Comparison of ENCODE assay signal across 8 cellular contexts in genomic region chrX:150982786-150983525, GRCh38. TPM values are rescaled to one million over a fixed set of nuclear protein-coding genes. Genes with fewer than 3 reads are reported as not detected.
DNase-seq lines count a peak whose midpoint lies in the region; ATAC-seq and TF ChIP-seq lines count a peak whose summit lies in the region.

Gene HMGB3 (plus strand): TSS chrX:150983335. CDS start chrX:150985600, 2,265 bp downstream.

- TF ChIP-seq CTCF in liver (IDR thresholded peaks at IDR 0.05; ENCODE audit: low read depth, low read length, missing input control) = no peak

- CTCF ChIA-PET in activated CD4-positive, alpha-beta T cell treated with anti-CD3 and anti-CD28 coated beads, Interleukin-2, amount 10 ng/mL, durations not matched to agents 7 days and 5 days (lab: Charles Lee) = interaction anchor here (0.7 kb wide), 1 partner anchor 326 kb away, joined by 3 read pairs; no protein-coding TSS in a partner anchor

- peak within 1 kb of the TSS; percentile 73 for H3K27ac Mint-ChIP-seq in activated CD4-positive, alpha-beta T cell treated with anti-CD3 and anti-CD28 coated beads, Interleukin-2, amount 10 ng/mL, durations not matched to agents 7 days and 5 days

- peak within 1 kb of the TSS in 2 of 3 donors; percentile 53 to 85 for H3K4me3 ChIP-seq in liver (ENCODE audit: low read depth in 1 of 3, low read length in 3 of 3)

- H3K9me3 Mint-ChIP-seq in activated CD4-positive, alpha-beta T cell treated with anti-CD3 and anti-CD28 coated beads, Interleukin-2, amount 10 ng/mL, durations not matched to agents 7 days and 5 days = no peaks in the 10 kb centered on the region

- H3K27me3 Mint-ChIP-seq in activated CD4-positive, alpha-beta T cell treated with anti-CD3 and anti-CD28 coated beads, Interleukin-2, amount 10 ng/mL, durations not matched to agents 7 days and 5 days = peaks cover 6% of the 10 kb centered on the region

- H3K27ac ChIP-seq in liver (ENCODE audit: low read depth in 1 of 2, low read length in 2 of 2) = peak within 1 kb of the TSS in 1 of 2 donors; percentile 50

- no peak for TF ChIP-seq RAD21 in liver (IDR thresholded peaks at IDR 0.05)

- DNase-seq in C1 segment of cervical spinal cord (lab: John Stamatoyannopoulos, UW) = peak in 12 of 14 donors; percentile 2 to 81 (median 39)
- DNase-seq in NCI-H526 (lab: John Stamatoyannopoulos, UW) = peak; percentile 89 to 96
- DNase-seq in activated CD4-positive, alpha-beta T cell treated with anti-CD3 and anti-CD28 coated beads, Interleukin-2, amount 10 ng/mL, durations not matched to agents 7 days and 5 days = peak; percentile 88
- DNase-seq in dermis blood vessel endothelial cell = peak; percentile 92
- DNase-seq in stimulated activated CD4-positive, alpha-beta T cell treated with anti-CD3 and anti-CD28 coated beads, Interleukin-4, amount 100 ng/mL, for 24 hours = peak; percentile 81

- 3% methylated on average over 57 of the region's 90 CpGs for WGBS in liver

- H3K36me3 Mint-ChIP-seq in activated CD4-positive, alpha-beta T cell treated with anti-CD3 and anti-CD28 coated beads, Interleukin-2, amount 10 ng/mL, durations not matched to agents 7 days and 5 days (ENCODE audit: low read depth) = peaks cover 10% of the 10 kb centered on the region

- peak within 1 kb of the TSS; percentile 69 for H3K4me3 Mint-ChIP-seq in activated CD4-positive, alpha-beta T cell treated with anti-CD3 and anti-CD28 coated beads, Interleukin-2, amount 10 ng/mL, durations not matched to agents 7 days and 5 days

- no peaks in the 10 kb centered on the region for H3K27me3 ChIP-seq in liver (ENCODE audit: control insufficient read depth in 4 of 4, insufficient read depth in 4 of 4, low read length in 3 of 4)

- no peak within 1 kb of the TSS for H3K9ac ChIP-seq in liver (ENCODE audit: low read depth in 1 of 2, low read length in 2 of 2)

- H3K9me3 ChIP-seq in liver (ENCODE audit: control insufficient read depth in 4 of 4, low read length in 3 of 4) = no peaks in the 10 kb centered on the region

- ATAC-seq in GM19328 (IDR thresholded peaks at IDR 0.05; ENCODE audit: unreplicated experiment) (peak; percentile 97), HG03469 (IDR thresholded peaks at IDR 0.05; ENCODE audit: unreplicated experiment) (peak; percentile 98)

- POLR2A ChIA-PET in activated CD4-positive, alpha-beta T cell treated with anti-CD3 and anti-CD28 coated beads, Interleukin-2, amount 10 ng/mL, durations not matched to agents 7 days and 5 days (lab: Charles Lee) = no interaction called here

- peaks cover 0 to 8% (median 1%) of the 10 kb centered on the region in 4 donors for H3K36me3 ChIP-seq in liver (ENCODE audit: control insufficient read depth in 4 of 4, insufficient read depth in 3 of 4, low read depth in 1 of 4, low read length in 3 of 4)

- peaks cover 16% of the 10 kb centered on the region for H3K4me1 Mint-ChIP-seq in activated CD4-positive, alpha-beta T cell treated with anti-CD3 and anti-CD28 coated beads, Interleukin-2, amount 10 ng/mL, durations not matched to agents 7 days and 5 days

- H3K4me1 ChIP-seq in liver (ENCODE audit: control insufficient read depth in 4 of 4, insufficient read depth in 4 of 4, low read length in 3 of 4) = peaks cover 0 to 5% (median 0%) of the 10 kb centered on the region in 4 donors

TF ChIP-seq in liver, 16 proteins besides CTCF, POLR2A, EP300 and RAD21:
- TF ChIP-seq, protein P1, sequence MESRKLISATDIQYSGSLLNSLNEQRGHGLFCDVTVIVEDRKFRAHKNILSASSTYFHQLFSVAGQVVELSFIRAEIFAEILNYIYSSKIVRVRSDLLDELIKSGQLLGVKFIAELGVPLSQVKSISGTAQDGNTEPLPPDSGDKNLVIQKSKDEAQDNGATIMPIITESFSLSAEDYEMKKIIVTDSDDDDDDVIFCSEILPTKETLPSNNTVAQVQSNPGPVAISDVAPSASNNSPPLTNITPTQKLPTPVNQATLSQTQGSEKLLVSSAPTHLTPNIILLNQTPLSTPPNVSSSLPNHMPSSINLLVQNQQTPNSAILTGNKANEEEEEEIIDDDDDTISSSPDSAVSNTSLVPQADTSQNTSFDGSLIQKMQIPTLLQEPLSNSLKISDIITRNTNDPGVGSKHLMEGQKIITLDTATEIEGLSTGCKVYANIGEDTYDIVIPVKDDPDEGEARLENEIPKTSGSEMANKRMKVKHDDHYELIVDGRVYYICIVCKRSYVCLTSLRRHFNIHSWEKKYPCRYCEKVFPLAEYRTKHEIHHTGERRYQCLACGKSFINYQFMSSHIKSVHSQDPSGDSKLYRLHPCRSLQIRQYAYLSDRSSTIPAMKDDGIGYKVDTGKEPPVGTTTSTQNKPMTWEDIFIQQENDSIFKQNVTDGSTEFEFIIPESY (IDR thresholded peaks at IDR 0.05) = peak; percentile 96
- TF ChIP-seq TAF1 (conservative IDR thresholded peaks at IDR 0.05) = no peak
- no peak for TF ChIP-seq NR2F2 (IDR thresholded peaks at IDR 0.05)
- peak; percentile 38 for TF ChIP-seq SP1 (IDR thresholded peaks at IDR 0.05)
- TF ChIP-seq, protein P2, sequence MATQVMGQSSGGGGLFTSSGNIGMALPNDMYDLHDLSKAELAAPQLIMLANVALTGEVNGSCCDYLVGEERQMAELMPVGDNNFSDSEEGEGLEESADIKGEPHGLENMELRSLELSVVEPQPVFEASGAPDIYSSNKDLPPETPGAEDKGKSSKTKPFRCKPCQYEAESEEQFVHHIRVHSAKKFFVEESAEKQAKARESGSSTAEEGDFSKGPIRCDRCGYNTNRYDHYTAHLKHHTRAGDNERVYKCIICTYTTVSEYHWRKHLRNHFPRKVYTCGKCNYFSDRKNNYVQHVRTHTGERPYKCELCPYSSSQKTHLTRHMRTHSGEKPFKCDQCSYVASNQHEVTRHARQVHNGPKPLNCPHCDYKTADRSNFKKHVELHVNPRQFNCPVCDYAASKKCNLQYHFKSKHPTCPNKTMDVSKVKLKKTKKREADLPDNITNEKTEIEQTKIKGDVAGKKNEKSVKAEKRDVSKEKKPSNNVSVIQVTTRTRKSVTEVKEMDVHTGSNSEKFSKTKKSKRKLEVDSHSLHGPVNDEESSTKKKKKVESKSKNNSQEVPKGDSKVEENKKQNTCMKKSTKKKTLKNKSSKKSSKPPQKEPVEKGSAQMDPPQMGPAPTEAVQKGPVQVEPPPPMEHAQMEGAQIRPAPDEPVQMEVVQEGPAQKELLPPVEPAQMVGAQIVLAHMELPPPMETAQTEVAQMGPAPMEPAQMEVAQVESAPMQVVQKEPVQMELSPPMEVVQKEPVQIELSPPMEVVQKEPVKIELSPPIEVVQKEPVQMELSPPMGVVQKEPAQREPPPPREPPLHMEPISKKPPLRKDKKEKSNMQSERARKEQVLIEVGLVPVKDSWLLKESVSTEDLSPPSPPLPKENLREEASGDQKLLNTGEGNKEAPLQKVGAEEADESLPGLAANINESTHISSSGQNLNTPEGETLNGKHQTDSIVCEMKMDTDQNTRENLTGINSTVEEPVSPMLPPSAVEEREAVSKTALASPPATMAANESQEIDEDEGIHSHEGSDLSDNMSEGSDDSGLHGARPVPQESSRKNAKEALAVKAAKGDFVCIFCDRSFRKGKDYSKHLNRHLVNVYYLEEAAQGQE (IDR thresholded peaks at IDR 0.05) = peak; percentile 40
- no peak for TF ChIP-seq JUND (IDR thresholded peaks at IDR 0.05)
- peak; percentile 36 for TF ChIP-seq YY1 (IDR thresholded peaks at IDR 0.05)
- TF ChIP-seq MAX (IDR thresholded peaks at IDR 0.05) = no peak
TF ChIP-seq in liver: peak in this region for 4.

RNA-seq across cellular contexts. Expression of gene HMGB3, which starts in this region (rescaled TPM):
- total RNA-seq in activated CD4-positive, alpha-beta T cell treated with anti-CD3 and anti-CD28 coated beads, Interleukin-2, amount 10 ng/mL, durations not matched to agents 7 days and 5 days = 10 to 100 TPM; 43.0 to 48.3 TPM
- 28.4 and 35.9 TPM in 2 replicates for total RNA-seq in dermis blood vessel endothelial cell
- 1 to 10 TPM; 9.2 to 9.3 TPM for total RNA-seq in liver
- 10 to 100 TPM; 17.0 to 46.7 TPM for polyA plus RNA-seq in liver

Comparison
In these comparisons a context has a peak if more than half of its experiments do, and no peak if none do; other contexts are left out.
1. DNase-seq: peak in every context shown above with its lines; median percentile 92 in NCI-H526; 92 in dermis blood vessel endothelial cell; 88 in activated CD4-positive, alpha-beta T cell treated with anti-CD3 and anti-CD28 coated beads, Interleukin-2, amount 10 ng/mL, durations not matched to agents 7 days and 5 days; 81 in stimulated activated CD4-positive, alpha-beta T cell treated with anti-CD3 and anti-CD28 coated beads, Interleukin-4, amount 100 ng/mL, for 24 hours; 39 in C1 segment of cervical spinal cord.